8 cellular contexts compared by ENCODE assay signal in genomic region chr13:102845289-102845629, GRCh38. TPM values are rescaled to one million over a fixed set of nuclear protein-coding genes. Genes with fewer than 3 reads are reported as not detected.
A peak's percentile ranks its signal among the peaks of the same experiment; 100 is the strongest.
DNase-seq lines count a peak whose midpoint lies in the region; ATAC-seq and TF ChIP-seq lines count a peak whose summit lies in the region.

No MANE protein-coding gene starts in this region.

- H3K27me3 Mint-ChIP-seq in activated T-helper 1 cell treated with anti-CD3 and anti-CD28 coated beads, Interleukin-12 subunit alpha, Interleukin-12 subunit beta, Interleukin-2, Interleukin-4 antibody, amounts not matched to agents 30 ng/mL and 10 ng/mL and 1 ng/mL, durations not matched to agents 14 hours and 24 hours and 36 hours (ENCODE audit: insufficient read depth) = no peaks in the 10 kb centered on the region

- DNase-seq in activated T-helper 1 cell treated with anti-CD3 and anti-CD28 coated beads, Interleukin-12 subunit alpha, Interleukin-12 subunit beta, Interleukin-2, Interleukin-4 antibody, amounts not matched to agents 30 ng/mL and 10 ng/mL and 1 ng/mL, durations not matched to agents 14 hours and 24 hours and 36 hours (ENCODE audit: low spot score) = no peak
- DNase-seq in suprapubic skin (ENCODE audit: low spot score in 2 of 2) (no peak), NCI-H2171 (lab: John Stamatoyannopoulos, UW) (no peak), activated gamma-delta T cell treated with Interleukin-2 at 50 U/mL for 16 hours (no peak), SHP77 (lab: John Stamatoyannopoulos, UW) (no peak)

- no peak for TF ChIP-seq CTCF in suprapubic skin (IDR thresholded peaks at IDR 0.05)

- peak; percentile 14 for ATAC-seq in GM19043 (IDR thresholded peaks at IDR 0.05; ENCODE audit: low read depth, unreplicated experiment)
- peak; percentile 14 for ATAC-seq in HG03039 (IDR thresholded peaks at IDR 0.05; ENCODE audit: unreplicated experiment)

- no peaks in the 10 kb centered on the region for H3K9me3 Mint-ChIP-seq in activated T-helper 1 cell treated with anti-CD3 and anti-CD28 coated beads, Interleukin-12 subunit alpha, Interleukin-12 subunit beta, Interleukin-2, Interleukin-4 antibody, amounts not matched to agents 30 ng/mL and 10 ng/mL and 1 ng/mL, durations not matched to agents 14 hours and 24 hours and 36 hours

- H3K36me3 Mint-ChIP-seq in activated T-helper 1 cell treated with anti-CD3 and anti-CD28 coated beads, Interleukin-12 subunit alpha, Interleukin-12 subunit beta, Interleukin-2, Interleukin-4 antibody, amounts not matched to agents 30 ng/mL and 10 ng/mL and 1 ng/mL, durations not matched to agents 14 hours and 24 hours and 36 hours (ENCODE audit: low read depth) = peaks cover 5% of the 10 kb centered on the region

- TF ChIP-seq EP300 in suprapubic skin (IDR thresholded peaks at IDR 0.05) = no peak

- H3K27ac ChIP-seq in iPS-20b (ENCODE audit: low read length) (no peak overlapping the region), suprapubic skin (peak overlapping the region; percentile 97)

- H3K4me3 ChIP-seq in iPS-20b (ENCODE audit: low read length) (peak overlapping the region; percentile 97), suprapubic skin (peak overlapping the region; percentile 93)

- TF ChIP-seq POLR2A in suprapubic skin (IDR thresholded peaks at IDR 0.05) = no peak

- H3K9ac ChIP-seq in iPS-20b (ENCODE audit: low read depth, low read length) = peak overlapping the region; percentile 89

- no peaks in the 10 kb centered on the region for H3K36me3 ChIP-seq in iPS-20b (ENCODE audit: insufficient read depth, low read depth, low read length)
- H3K36me3 ChIP-seq in suprapubic skin = peaks cover 4% of the 10 kb centered on the region

- no peaks in the 10 kb centered on the region for H3K27me3 ChIP-seq in iPS-20b (ENCODE audit: insufficient read depth, low read length)
- no peaks in the 10 kb centered on the region for H3K27me3 ChIP-seq in suprapubic skin

- intact Hi-C loops in activated T-helper 1 cell treated with anti-CD3 and anti-CD28 coated beads, Interleukin-12 subunit alpha, Interleukin-12 subunit beta, Interleukin-2, Interleukin-4 antibody, amounts not matched to agents 30 ng/mL and 10 ng/mL and 1 ng/mL, durations not matched to agents 14 hours and 24 hours and 36 hours (cut with micrococcal nuclease) = loop anchor here (1.0 to 5.0 kb wide), 5 partner anchors 45 to 1218 kb away; partner anchors contain the start of genes TEX30 and TPP2

- H3K4me3 Mint-ChIP-seq in activated T-helper 1 cell treated with anti-CD3 and anti-CD28 coated beads, Interleukin-12 subunit alpha, Interleukin-12 subunit beta, Interleukin-2, Interleukin-4 antibody, amounts not matched to agents 30 ng/mL and 10 ng/mL and 1 ng/mL, durations not matched to agents 14 hours and 24 hours and 36 hours = peak overlapping the region; percentile 95

- 4% methylated on average over 13 of the region's 13 CpGs for WGBS in suprapubic skin

- H3K4me1 ChIP-seq in iPS-20b (ENCODE audit: insufficient read depth, low read length) = peaks cover 2% of the 10 kb centered on the region; the same call in 1 of the 2 replicates
- H3K4me1 ChIP-seq in suprapubic skin = peaks cover 25% of the 10 kb centered on the region

- H3K27ac Mint-ChIP-seq in activated T-helper 1 cell treated with anti-CD3 and anti-CD28 coated beads, Interleukin-12 subunit alpha, Interleukin-12 subunit beta, Interleukin-2, Interleukin-4 antibody, amounts not matched to agents 30 ng/mL and 10 ng/mL and 1 ng/mL, durations not matched to agents 14 hours and 24 hours and 36 hours = peak overlapping the region; percentile 99

- H3K4me1 Mint-ChIP-seq in activated T-helper 1 cell treated with anti-CD3 and anti-CD28 coated beads, Interleukin-12 subunit alpha, Interleukin-12 subunit beta, Interleukin-2, Interleukin-4 antibody, amounts not matched to agents 30 ng/mL and 10 ng/mL and 1 ng/mL, durations not matched to agents 14 hours and 24 hours and 36 hours (ENCODE audit: low read depth) = peaks cover 46% of the 10 kb centered on the region

- H3K9me3 ChIP-seq in iPS-20b (ENCODE audit: insufficient read depth, low read depth, low read length) (no peaks in the 10 kb centered on the region), suprapubic skin (no peaks in the 10 kb centered on the region)

RNA-seq across cellular contexts. Expression of gene ERCC5, which starts 0.6 kb away (rescaled TPM):
- total RNA-seq in activated T-helper 1 cell treated with anti-CD3 and anti-CD28 coated beads, Interleukin-12 subunit alpha, Interleukin-12 subunit beta, Interleukin-2, Interleukin-4 antibody, amounts not matched to agents 30 ng/mL and 10 ng/mL and 1 ng/mL, durations not matched to agents 14 hours and 24 hours and 36 hours = 40.3 and 42.4 TPM in 2 replicates
- total RNA-seq in suprapubic skin = 100 to 1,000 TPM in 1 of 4 donors, 10 to 100 TPM in 3; 31.6 to 144 (median 52.2) TPM

RNA-seq across cellular contexts. Expression of gene BIVM, which starts 46.3 kb away (rescaled TPM):
- total RNA-seq in activated T-helper 1 cell treated with anti-CD3 and anti-CD28 coated beads, Interleukin-12 subunit alpha, Interleukin-12 subunit beta, Interleukin-2, Interleukin-4 antibody, amounts not matched to agents 30 ng/mL and 10 ng/mL and 1 ng/mL, durations not matched to agents 14 hours and 24 hours and 36 hours = 34.4 and 35.6 TPM in 2 replicates
- 10 to 100 TPM in 2 of 4 donors, 1 to 10 TPM in 2; 3.3 to 21.1 (median 7.3) TPM for total RNA-seq in suprapubic skin

RNA-seq across cellular contexts. Expression of gene POGLUT2, which starts 46.5 kb away (rescaled TPM):
- total RNA-seq in activated T-helper 1 cell treated with anti-CD3 and anti-CD28 coated beads, Interleukin-12 subunit alpha, Interleukin-12 subunit beta, Interleukin-2, Interleukin-4 antibody, amounts not matched to agents 30 ng/mL and 10 ng/mL and 1 ng/mL, durations not matched to agents 14 hours and 24 hours and 36 hours = 15.8 and 17.8 TPM in 2 replicates
- total RNA-seq in suprapubic skin = 1 to 10 TPM; 2.5 to 2.8 (median 2.7) TPM
